ENCODE assay signal across 4 cellular contexts in the genomic region with DNA sequence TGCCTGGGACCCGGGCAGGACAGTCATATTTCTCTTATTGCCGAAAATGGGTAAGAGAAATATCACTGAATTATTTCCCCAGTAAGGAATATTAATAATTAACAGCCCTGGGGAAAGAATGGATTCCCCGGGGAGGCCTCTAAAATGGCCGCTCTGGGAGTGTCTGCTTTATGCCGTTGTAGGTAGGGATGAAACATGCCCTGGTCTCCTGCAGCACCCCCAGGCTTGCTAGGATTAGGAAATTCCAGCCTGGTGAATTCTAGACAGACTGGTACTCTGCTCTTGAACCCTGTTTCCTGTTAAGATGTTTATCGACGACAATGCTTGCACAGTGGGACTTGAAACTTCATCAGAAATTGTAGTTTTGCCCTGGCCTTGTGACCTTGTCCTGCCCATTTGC. TPM values are rescaled to one million over a fixed set of nuclear protein-coding genes. Genes with fewer than 3 reads are reported as not detected.
"Had no signal": no experiment of that assay in that cellular context is flagged by ENCODE, and none has a peak within 500 bp of the region (broad histone marks: within the 10 kb centered on the region; RNA-seq: fewer than 3 reads in every experiment).

No MANE protein-coding gene starts in this region.

RNA-seq across cellular contexts. Expression of gene RGS18, which starts 6.7 kb away (rescaled TPM):
- total RNA-seq: M059J, PC-3, SJSA1 had no signal
- polyA plus RNA-seq: SK-N-SH had no signal
